ENCODE assay signal across 18 cellular contexts in genomic region chr14:50122291-50122690, GRCh38.
"Had no signal": no experiment of that assay in that cellular context is flagged by ENCODE, and none has a peak within 500 bp of the region (broad histone marks: within the 10 kb centered on the region; RNA-seq: fewer than 3 reads in every experiment).

No MANE protein-coding gene starts in this region.

- H3K4me3 ChIP-seq: heart right ventricle, left ventricle myocardium inferior, prostate gland, right lobe of liver, smooth muscle cell, suprapubic skin, upper lobe of right lung had no signal

- H3K4me3 Mint-ChIP-seq: activated naive CD8-positive, alpha-beta T cell treated with anti-CD3 and anti-CD28 coated beads, Interleukin-2, amount 10 ng/mL, durations not matched to agents 7 days and 5 days; activated T-helper 1 cell treated with anti-CD3 and anti-CD28 coated beads, Interleukin-12 subunit alpha, Interleukin-12 subunit beta, Interleukin-2, Interleukin-4 antibody, amounts not matched to agents 30 ng/mL and 10 ng/mL and 1 ng/mL, durations not matched to agents 14 hours and 24 hours and 36 hours; dendritic cell treated with granulocyte-macrophage colony-stimulating factor and Interleukin-4, amounts not matched to agents 40 ng/mL and 50 ng/mL, for 4 days; natural killer cell; T-cell had no signal

- H3K9me3 Mint-ChIP-seq: activated naive CD8-positive, alpha-beta T cell treated with anti-CD3 and anti-CD28 coated beads, Interleukin-2, amount 10 ng/mL, durations not matched to agents 7 days and 5 days; activated T-helper 1 cell treated with anti-CD3 and anti-CD28 coated beads, Interleukin-12 subunit alpha, Interleukin-12 subunit beta, Interleukin-2, Interleukin-4 antibody, amounts not matched to agents 30 ng/mL and 10 ng/mL and 1 ng/mL, durations not matched to agents 14 hours and 24 hours and 36 hours; dendritic cell treated with granulocyte-macrophage colony-stimulating factor and Interleukin-4, amounts not matched to agents 40 ng/mL and 50 ng/mL, for 4 days; natural killer cell; T-cell had no signal

- H3K27ac Mint-ChIP-seq: activated naive CD8-positive, alpha-beta T cell treated with anti-CD3 and anti-CD28 coated beads, Interleukin-2, amount 10 ng/mL, durations not matched to agents 7 days and 5 days; activated T-helper 1 cell treated with anti-CD3 and anti-CD28 coated beads, Interleukin-12 subunit alpha, Interleukin-12 subunit beta, Interleukin-2, Interleukin-4 antibody, amounts not matched to agents 30 ng/mL and 10 ng/mL and 1 ng/mL, durations not matched to agents 14 hours and 24 hours and 36 hours; dendritic cell treated with granulocyte-macrophage colony-stimulating factor and Interleukin-4, amounts not matched to agents 40 ng/mL and 50 ng/mL, for 4 days; natural killer cell; T-cell had no signal

- H3K27me3 Mint-ChIP-seq: activated naive CD8-positive, alpha-beta T cell treated with anti-CD3 and anti-CD28 coated beads, Interleukin-2, amount 10 ng/mL, durations not matched to agents 7 days and 5 days; dendritic cell treated with granulocyte-macrophage colony-stimulating factor and Interleukin-4, amounts not matched to agents 40 ng/mL and 50 ng/mL, for 4 days; T-cell had no signal

- H3K27me3 ChIP-seq: heart right ventricle, right lobe of liver, suprapubic skin, upper lobe of right lung had no signal

- H3K4me1 Mint-ChIP-seq: natural killer cell, T-cell had no signal

- H3K9me3 ChIP-seq: heart right ventricle, left ventricle myocardium inferior, prostate gland, right lobe of liver, suprapubic skin, upper lobe of right lung had no signal

- H3K36me3 ChIP-seq: prostate gland had no signal

- ATAC-seq: heart right ventricle; natural killer cell; right lobe of liver; stimulated activated naive CD8-positive, alpha-beta T cell treated with anti-CD3 and anti-CD28 coated beads, Interleukin-15, Interleukin-2, amounts not matched to agents 100 U/mL and 50 U/mL, for 24 hours; T-cell; upper lobe of right lung had no signal

- DNase-seq: activated CD4-positive, CD25-positive, alpha-beta regulatory T cell treated with anti-CD3 and anti-CD28 coated beads, Interleukin-2, amount 50 U/mL, for 72 hours; activated naive CD4-positive, alpha-beta T cell; activated naive CD8-positive, alpha-beta T cell treated with anti-CD3 and anti-CD28 coated beads, Interleukin-2, amount 10 ng/mL, durations not matched to agents 7 days and 5 days; cerebellar nuclear complex; heart right ventricle; left ventricle myocardium inferior; natural killer cell; occipital lobe; right lobe of liver; stimulated activated naive CD8-positive, alpha-beta T cell treated with anti-CD3 and anti-CD28 coated beads, Interleukin-15, Interleukin-2, amounts not matched to agents 100 U/mL and 50 U/mL, for 24 hours; T-cell; upper lobe of right lung had no signal

- H3K4me1 ChIP-seq: prostate gland, suprapubic skin had no signal

- H3K27ac ChIP-seq: epithelial cell of prostate, heart right ventricle, left ventricle myocardium inferior, prostate gland, right lobe of liver, suprapubic skin, upper lobe of right lung had no signal
